8 cellular contexts compared by ENCODE assay signal in the genomic region with DNA sequence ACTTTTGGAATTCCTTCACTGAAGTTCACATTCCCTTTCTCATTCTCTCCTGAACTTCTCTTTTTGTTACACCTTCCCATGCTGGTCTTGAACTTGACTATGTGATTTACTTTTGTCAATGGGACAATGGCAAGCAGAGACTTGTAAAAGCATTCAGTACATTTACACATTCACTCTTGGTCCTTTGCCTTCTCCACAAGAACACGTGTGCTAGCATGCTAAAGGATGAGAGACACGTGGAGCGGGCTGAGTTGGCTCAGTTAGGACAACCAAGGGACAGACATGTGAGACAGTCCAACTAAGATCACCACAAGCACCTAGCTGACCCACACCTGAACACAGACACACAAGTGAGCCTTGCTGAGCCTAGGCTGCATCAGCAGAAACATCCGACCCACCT.
"Had no signal": no experiment of that assay in that cellular context is flagged by ENCODE, and none has a peak within 500 bp of the region (broad histone marks: within the 10 kb centered on the region; RNA-seq: fewer than 3 reads in every experiment).

No MANE protein-coding gene starts in this region.

- DNase-seq: GM23248, GOT3, H7, HFFc6 had no signal

- H3K4me3 ChIP-seq: GM23248, HAP-1, K562 had no signal

- H2AFZ ChIP-seq: GM23248 had no signal

- ATAC-seq: HCT116, K562 had no signal

- H3K36me3 ChIP-seq: HAP-1 had no signal

- H3K4me3 Mint-ChIP-seq: HFFc6 had no signal

- H3K27ac Mint-ChIP-seq: HFFc6 had no signal

- H3K9me3 ChIP-seq: HAP-1 had no signal

- H3K4me1 ChIP-seq: HAP-1 had no signal

- FAIRE-seq: HTR-8/SVneo, K562 had no signal

- H3K9ac ChIP-seq: GM23248 had no signal

- H3K27ac ChIP-seq: GM23248 had no signal
